Comparison of ENCODE assay signal across 2 cellular contexts in the genomic region with DNA sequence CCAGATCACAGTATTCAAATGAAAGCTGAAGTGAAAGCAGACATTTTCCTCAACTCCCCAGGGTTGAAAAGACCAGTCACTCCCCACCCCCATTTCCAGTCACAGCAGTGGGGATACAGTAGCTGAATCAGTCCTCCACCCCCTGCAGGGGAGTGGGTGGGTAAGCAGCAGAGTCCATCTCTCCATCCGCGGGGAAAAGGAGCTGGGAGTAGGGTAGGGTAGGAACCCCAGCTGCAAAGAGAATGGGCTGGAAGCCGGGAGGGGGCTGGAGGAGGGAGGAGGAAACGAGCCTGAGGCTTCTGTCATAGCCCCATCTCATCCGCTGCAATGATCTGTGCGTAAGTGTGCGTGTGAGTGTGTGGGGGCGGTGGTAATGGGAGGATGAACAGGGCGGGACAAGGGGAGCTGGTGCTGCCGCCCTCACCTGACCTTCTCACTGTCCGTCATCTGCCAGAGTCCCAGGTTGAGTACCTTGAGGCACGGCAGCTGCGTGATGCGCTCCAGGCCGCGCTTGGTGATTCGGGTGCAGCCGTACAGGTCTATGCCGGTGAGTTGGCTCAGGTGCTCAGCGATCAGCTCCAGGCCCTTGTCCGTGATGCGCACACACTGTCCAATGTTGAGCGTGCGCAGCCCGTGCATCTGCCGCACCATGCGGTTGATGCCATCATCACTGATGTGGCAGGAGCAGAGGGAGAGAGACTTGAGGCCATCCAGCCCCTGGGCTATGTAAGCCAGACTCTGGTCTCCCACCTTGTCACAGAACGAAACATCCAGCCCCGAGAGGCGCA.
TF ChIP-seq lines count a peak whose summit lies in the region.

No MANE protein-coding gene starts in this region.

TF ChIP-seq in IMR-90, 13 proteins besides CTCF, POLR2A, EP300 and RAD21:
- TF ChIP-seq RFX5 (IDR thresholded peaks at IDR 0.05; ENCODE audit: low read depth, low read length): no peak
- peak; percentile 86 for TF ChIP-seq MAZ (IDR thresholded peaks at IDR 0.05; ENCODE audit: borderline replicate concordance, low read depth, low read length)
- no peak for TF ChIP-seq RCOR1 (IDR thresholded peaks at IDR 0.05; ENCODE audit: insufficient replicate concordance, low read length)
- no peak for TF ChIP-seq ELK1 (IDR thresholded peaks at IDR 0.05; ENCODE audit: borderline replicate concordance, low read depth, low read length)
- TF ChIP-seq CEBPB (IDR thresholded peaks at IDR 0.05; ENCODE audit: low read depth, low read length): no peak

TF ChIP-seq in GM12878, 131 proteins besides CTCF, POLR2A, EP300 and RAD21:
- TF ChIP-seq LARP7 (IDR thresholded peaks at IDR 0.05) (no peak), NBN (IDR thresholded peaks at IDR 0.05) (peak; percentile 66), BHLHE40 (IDR thresholded peaks at IDR 0.05; ENCODE audit: borderline replicate concordance in 1 of 2, low read depth in 2 of 2, low read length in 1 of 2) (peak in 1 of 2 experiments; percentile 64; a peak in 3 of 4 replicates), ATF7 (IDR thresholded peaks at IDR 0.05; ENCODE audit: low read depth) (peak; percentile 61), ZSCAN29 (IDR thresholded peaks at IDR 0.05) (no peak), MLLT1 (IDR thresholded peaks at IDR 0.05) (peak; percentile 85), RCOR1 (conservative IDR thresholded peaks at IDR 0.05; ENCODE audit: low read depth, low read length) (no peak), EGR1 (IDR thresholded peaks at IDR 0.05; ENCODE audit: borderline replicate concordance in 1 of 2, low read depth in 2 of 2, low read length in 2 of 2) (peak in 1 of 2 experiments; percentile 90; a peak in 2 of 3 replicates), ZBTB11 (CRISPR knock-in tag; IDR thresholded peaks at IDR 0.05) (0 out of 2 replicates have a peak, but pooled peaks have one; percentile 15), NFIC (IDR thresholded peaks at IDR 0.05; ENCODE audit: low read depth, low read length) (no peak), IKZF1 (conservative IDR thresholded peaks at IDR 0.05) (peak; percentile 54), MXI1 (IDR thresholded peaks at IDR 0.05; ENCODE audit: low read depth, low read length) (0 out of 2 replicates have a peak, but pooled peaks have one; percentile 15), CBFB (IDR thresholded peaks at IDR 0.05; ENCODE audit: low read depth) (no peak), RUNX3 (IDR thresholded peaks at IDR 0.05; ENCODE audit: low read length) (peak; percentile 36), CREM (IDR thresholded peaks at IDR 0.05; ENCODE audit: low read depth) (no peak; the same call in 1 of the 2 replicates), TCF12 (IDR thresholded peaks at IDR 0.05; ENCODE audit: low read depth, low read length) (0 out of 2 replicates have a peak, but pooled peaks have one; percentile 5), HDGF (IDR thresholded peaks at IDR 0.05) (peak; percentile 90), NFYA (IDR thresholded peaks at IDR 0.05; ENCODE audit: borderline replicate concordance, low read depth, low read length) (no peak), IKZF2 (IDR thresholded peaks at IDR 0.05) (peak; percentile 17 to 45; a peak in 1 of 4 replicates), SMARCA5 (IDR thresholded peaks at IDR 0.05) (no peak), RFX5 (IDR thresholded peaks at IDR 0.05; ENCODE audit: low read depth, low read length) (no peak), TCF3 (IDR thresholded peaks at IDR 0.05; ENCODE audit: borderline replicate concordance, insufficient read depth, low read depth, low read length) (peak; percentile 9; the same call in 1 of the 2 replicates), PKNOX1 (IDR thresholded peaks at IDR 0.05) (peak; percentile 81), IRF4 (IDR thresholded peaks at IDR 0.05; ENCODE audit: low read depth, low read length) (peak; percentile 50; the same call in 1 of the 2 replicates), CHD4 (IDR thresholded peaks at IDR 0.05) (no peak), YY1 (IDR thresholded peaks at IDR 0.05; ENCODE audit: low read depth, low read length) (no peak), EED (IDR thresholded peaks at IDR 0.05; ENCODE audit: low read depth) (peak; percentile 49), ZBED1 (IDR thresholded peaks at IDR 0.05; ENCODE audit: borderline replicate concordance) (no peak)
- TF ChIP-seq, protein P1, sequence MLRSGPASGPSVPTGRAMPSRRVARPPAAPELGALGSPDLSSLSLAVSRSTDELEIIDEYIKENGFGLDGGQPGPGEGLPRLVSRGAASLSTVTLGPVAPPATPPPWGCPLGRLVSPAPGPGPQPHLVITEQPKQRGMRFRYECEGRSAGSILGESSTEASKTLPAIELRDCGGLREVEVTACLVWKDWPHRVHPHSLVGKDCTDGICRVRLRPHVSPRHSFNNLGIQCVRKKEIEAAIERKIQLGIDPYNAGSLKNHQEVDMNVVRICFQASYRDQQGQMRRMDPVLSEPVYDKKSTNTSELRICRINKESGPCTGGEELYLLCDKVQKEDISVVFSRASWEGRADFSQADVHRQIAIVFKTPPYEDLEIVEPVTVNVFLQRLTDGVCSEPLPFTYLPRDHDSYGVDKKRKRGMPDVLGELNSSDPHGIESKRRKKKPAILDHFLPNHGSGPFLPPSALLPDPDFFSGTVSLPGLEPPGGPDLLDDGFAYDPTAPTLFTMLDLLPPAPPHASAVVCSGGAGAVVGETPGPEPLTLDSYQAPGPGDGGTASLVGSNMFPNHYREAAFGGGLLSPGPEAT (IDR thresholded peaks at IDR 0.05; ENCODE audit: low read depth): peak; percentile 54; the same call in 1 of the 2 replicates
- TF ChIP-seq, protein P2, sequence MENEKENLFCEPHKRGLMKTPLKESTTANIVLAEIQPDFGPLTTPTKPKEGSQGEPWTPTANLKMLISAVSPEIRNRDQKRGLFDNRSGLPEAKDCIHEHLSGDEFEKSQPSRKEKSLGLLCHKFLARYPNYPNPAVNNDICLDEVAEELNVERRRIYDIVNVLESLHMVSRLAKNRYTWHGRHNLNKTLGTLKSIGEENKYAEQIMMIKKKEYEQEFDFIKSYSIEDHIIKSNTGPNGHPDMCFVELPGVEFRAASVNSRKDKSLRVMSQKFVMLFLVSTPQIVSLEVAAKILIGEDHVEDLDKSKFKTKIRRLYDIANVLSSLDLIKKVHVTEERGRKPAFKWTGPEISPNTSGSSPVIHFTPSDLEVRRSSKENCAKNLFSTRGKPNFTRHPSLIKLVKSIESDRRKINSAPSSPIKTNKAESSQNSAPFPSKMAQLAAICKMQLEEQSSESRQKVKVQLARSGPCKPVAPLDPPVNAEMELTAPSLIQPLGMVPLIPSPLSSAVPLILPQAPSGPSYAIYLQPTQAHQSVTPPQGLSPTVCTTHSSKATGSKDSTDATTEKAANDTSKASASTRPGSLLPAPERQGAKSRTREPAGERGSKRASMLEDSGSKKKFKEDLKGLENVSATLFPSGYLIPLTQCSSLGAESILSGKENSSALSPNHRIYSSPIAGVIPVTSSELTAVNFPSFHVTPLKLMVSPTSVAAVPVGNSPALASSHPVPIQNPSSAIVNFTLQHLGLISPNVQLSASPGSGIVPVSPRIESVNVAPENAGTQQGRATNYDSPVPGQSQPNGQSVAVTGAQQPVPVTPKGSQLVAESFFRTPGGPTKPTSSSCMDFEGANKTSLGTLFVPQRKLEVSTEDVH (IDR thresholded peaks at IDR 0.05; ENCODE audit: low read depth, partially characterized antibody): no peak
- TF ChIP-seq, protein P3, sequence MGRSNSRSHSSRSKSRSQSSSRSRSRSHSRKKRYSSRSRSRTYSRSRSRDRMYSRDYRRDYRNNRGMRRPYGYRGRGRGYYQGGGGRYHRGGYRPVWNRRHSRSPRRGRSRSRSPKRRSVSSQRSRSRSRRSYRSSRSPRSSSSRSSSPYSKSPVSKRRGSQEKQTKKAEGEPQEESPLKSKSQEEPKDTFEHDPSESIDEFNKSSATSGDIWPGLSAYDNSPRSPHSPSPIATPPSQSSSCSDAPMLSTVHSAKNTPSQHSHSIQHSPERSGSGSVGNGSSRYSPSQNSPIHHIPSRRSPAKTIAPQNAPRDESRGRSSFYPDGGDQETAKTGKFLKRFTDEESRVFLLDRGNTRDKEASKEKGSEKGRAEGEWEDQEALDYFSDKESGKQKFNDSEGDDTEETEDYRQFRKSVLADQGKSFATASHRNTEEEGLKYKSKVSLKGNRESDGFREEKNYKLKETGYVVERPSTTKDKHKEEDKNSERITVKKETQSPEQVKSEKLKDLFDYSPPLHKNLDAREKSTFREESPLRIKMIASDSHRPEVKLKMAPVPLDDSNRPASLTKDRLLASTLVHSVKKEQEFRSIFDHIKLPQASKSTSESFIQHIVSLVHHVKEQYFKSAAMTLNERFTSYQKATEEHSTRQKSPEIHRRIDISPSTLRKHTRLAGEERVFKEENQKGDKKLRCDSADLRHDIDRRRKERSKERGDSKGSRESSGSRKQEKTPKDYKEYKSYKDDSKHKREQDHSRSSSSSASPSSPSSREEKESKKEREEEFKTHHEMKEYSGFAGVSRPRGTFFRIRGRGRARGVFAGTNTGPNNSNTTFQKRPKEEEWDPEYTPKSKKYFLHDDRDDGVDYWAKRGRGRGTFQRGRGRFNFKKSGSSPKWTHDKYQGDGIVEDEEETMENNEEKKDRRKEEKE (IDR thresholded peaks at IDR 0.05): no peak
- TF ChIP-seq, protein P4, sequence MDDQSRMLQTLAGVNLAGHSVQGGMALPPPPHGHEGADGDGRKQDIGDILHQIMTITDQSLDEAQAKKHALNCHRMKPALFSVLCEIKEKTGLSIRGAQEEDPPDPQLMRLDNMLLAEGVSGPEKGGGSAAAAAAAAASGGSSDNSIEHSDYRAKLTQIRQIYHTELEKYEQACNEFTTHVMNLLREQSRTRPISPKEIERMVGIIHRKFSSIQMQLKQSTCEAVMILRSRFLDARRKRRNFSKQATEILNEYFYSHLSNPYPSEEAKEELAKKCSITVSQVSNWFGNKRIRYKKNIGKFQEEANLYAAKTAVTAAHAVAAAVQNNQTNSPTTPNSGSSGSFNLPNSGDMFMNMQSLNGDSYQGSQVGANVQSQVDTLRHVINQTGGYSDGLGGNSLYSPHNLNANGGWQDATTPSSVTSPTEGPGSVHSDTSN (IDR thresholded peaks at IDR 0.05; ENCODE audit: insufficient replicate concordance, low read depth, low read length): peak; percentile 25
- TF ChIP-seq, protein P5, sequence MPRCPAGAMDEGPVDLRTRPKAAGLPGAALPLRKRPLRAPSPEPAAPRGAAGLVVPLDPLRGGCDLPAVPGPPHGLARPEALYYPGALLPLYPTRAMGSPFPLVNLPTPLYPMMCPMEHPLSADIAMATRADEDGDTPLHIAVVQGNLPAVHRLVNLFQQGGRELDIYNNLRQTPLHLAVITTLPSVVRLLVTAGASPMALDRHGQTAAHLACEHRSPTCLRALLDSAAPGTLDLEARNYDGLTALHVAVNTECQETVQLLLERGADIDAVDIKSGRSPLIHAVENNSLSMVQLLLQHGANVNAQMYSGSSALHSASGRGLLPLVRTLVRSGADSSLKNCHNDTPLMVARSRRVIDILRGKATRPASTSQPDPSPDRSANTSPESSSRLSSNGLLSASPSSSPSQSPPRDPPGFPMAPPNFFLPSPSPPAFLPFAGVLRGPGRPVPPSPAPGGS (IDR thresholded peaks at IDR 0.05; ENCODE audit: borderline replicate concordance, insufficient read depth, low read depth, low read length, poor library complexity, severe bottlenecking): peak; percentile 56
- TF ChIP-seq, protein P6, sequence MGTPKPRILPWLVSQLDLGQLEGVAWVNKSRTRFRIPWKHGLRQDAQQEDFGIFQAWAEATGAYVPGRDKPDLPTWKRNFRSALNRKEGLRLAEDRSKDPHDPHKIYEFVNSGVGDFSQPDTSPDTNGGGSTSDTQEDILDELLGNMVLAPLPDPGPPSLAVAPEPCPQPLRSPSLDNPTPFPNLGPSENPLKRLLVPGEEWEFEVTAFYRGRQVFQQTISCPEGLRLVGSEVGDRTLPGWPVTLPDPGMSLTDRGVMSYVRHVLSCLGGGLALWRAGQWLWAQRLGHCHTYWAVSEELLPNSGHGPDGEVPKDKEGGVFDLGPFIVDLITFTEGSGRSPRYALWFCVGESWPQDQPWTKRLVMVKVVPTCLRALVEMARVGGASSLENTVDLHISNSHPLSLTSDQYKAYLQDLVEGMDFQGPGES (IDR thresholded peaks at IDR 0.05): no peak
TF ChIP-seq in GM12878: peak in this region for 19.
